Comparison of ENCODE assay signal across 31 cellular contexts in the genomic region with DNA sequence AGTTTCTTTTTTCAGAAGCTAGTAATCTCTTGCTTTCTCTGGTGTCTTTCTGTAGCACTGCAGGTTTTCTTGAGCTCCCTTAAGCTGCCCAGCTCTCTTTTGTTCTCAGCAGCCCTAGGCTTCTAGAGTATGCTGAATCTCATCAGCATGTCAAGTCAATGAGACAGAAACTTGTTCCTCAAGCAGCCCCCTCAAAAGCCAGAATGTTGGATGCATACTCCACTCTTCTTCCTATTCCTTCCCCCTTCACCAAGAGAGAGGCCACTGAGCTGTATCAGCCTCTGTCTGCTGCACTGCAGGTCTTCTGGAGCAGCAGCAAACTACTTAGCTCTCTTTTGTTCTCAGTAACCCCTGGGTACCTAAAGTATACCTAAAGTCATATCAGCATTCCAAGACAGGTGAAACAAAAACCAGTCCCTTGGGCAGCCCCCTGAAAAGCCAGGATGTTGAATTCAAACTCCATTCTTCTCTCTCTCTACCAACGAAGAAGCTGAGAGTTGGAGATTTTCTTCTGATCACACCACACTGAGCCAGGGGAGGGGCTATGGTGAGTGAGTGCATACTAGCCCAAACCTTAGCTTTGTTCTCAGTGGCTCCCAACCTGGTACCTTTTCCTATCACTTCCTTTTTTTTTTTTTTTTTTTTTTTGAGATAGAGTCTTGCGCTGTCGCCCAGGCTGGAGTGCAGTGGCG.
DNase-seq lines count a peak whose midpoint lies in the region; ATAC-seq and TF ChIP-seq lines count a peak whose summit lies in the region.
"Had no signal": no experiment of that assay in that cellular context is flagged by ENCODE, and none has a peak within 500 bp of the region (broad histone marks: within the 10 kb centered on the region; RNA-seq: fewer than 3 reads in every experiment).

No MANE protein-coding gene starts in this region.

- H3K4ac ChIP-seq in neuronal stem cell (ENCODE audit: low read length), result no peak overlapping the region

- H3K23ac ChIP-seq in neuronal stem cell (ENCODE audit: low read depth, low read length, poor library complexity), result no peak overlapping the region

- no peak overlapping the region for H3K14ac ChIP-seq in neuronal stem cell (ENCODE audit: low read length)

- no peak overlapping the region for H3K4me2 ChIP-seq in neuronal stem cell (ENCODE audit: insufficient read depth, low read length, poor library complexity, severe bottlenecking)
- H3K4me2 ChIP-seq: BLaER1 had no signal

- H3K36me3 ChIP-seq in H7 (replicated peaks; ENCODE audit: control insufficient read depth, insufficient read depth, low read length), result no peaks in the 10 kb centered on the region
- H3K36me3 ChIP-seq in neuronal stem cell (replicated peaks in 1 of 2; ENCODE audit: control insufficient read depth in 2 of 2, insufficient read depth in 2 of 2, low read length in 2 of 2), result no peaks in the 10 kb centered on the region
- H3K36me3 ChIP-seq: BLaER1, colonic mucosa, HAP-1, SJSA1, upper lobe of left lung had no signal

- H3K18ac ChIP-seq in neuronal stem cell (ENCODE audit: low read length), result no peak overlapping the region

- no peaks in the 10 kb centered on the region for H3K79me1 ChIP-seq in neuronal stem cell (ENCODE audit: low read depth, low read length)

- no peak for TF ChIP-seq CTCF in VCaP (conservative IDR thresholded peaks at IDR 0.05)

- no peak overlapping the region for H2AK5ac ChIP-seq in neuronal stem cell (ENCODE audit: low read depth, low read length)

- peak; percentile 65 for DNase-seq in H7
- peak; percentile 63 for DNase-seq in iPS DF 19.7 (ENCODE audit: low read depth, low spot score)
- DNase-seq in neuronal stem cell (ENCODE audit: low spot score), result peak; percentile 60
- DNase-seq in stimulated activated CD4-positive, alpha-beta T cell treated with anti-CD3 and anti-CD28 coated beads, Interleukin-2, amount 100 ng/mL, for 48 hours, result no peak
- DNase-seq in DMS 273 (lab: John Stamatoyannopoulos, UW; ENCODE audit: unreplicated experiment), result no peak
- DNase-seq: activated B cell treated with CpG ODN at 0.5 μM for 24 hours; activated CD4-positive, alpha-beta T cell treated with anti-CD3 and anti-CD28 coated beads, Interleukin-2, amount 10 ng/mL, durations not matched to agents 7 days and 5 days; activated effector memory CD4-positive, alpha-beta T cell treated with anti-CD3 and anti-CD28 coated beads, Interleukin-2, amount 50 U/mL, for 16 hours; activated naive CD8-positive, alpha-beta T cell treated with anti-CD3 and anti-CD28 coated beads for 36 hours; activated T-cell treated with anti-CD3 and anti-CD28 coated beads, Interleukin-2, amount 50 U/mL, for 24 hours; aorta; colonic mucosa; DMS53; effector memory CD8-positive, alpha-beta T cell; erythroblast; mammary epithelial cell; NCI-H1092; NCI-H1694; NCI-H446; NCI-H748 treated with DMSO at 0.1 percent for 48 hours; retina; RPMI8226; stimulated activated naive CD4-positive, alpha-beta T cell; T1000 had no signal

- H3K4me1 ChIP-seq in neuronal stem cell (ENCODE audit: control insufficient read depth in 2 of 2, insufficient read depth in 1 of 2, low read depth in 1 of 2, low read length in 2 of 2), result peaks cover 2 to 6% of the 10 kb centered on the region in 2 donors
- H3K4me1 ChIP-seq: BLaER1, colonic mucosa, HAP-1, parathyroid adenoma, SJSA1, upper lobe of left lung had no signal

- H2BK15ac ChIP-seq in neuronal stem cell (ENCODE audit: low read length), result no peak overlapping the region

- no peak overlapping the region for H2BK120ac ChIP-seq in neuronal stem cell (ENCODE audit: low read depth, low read length)

- H3K9ac ChIP-seq in neuronal stem cell (ENCODE audit: low read depth, low read length, poor library complexity), result no peak overlapping the region
- H3K9ac ChIP-seq: BLaER1, parathyroid adenoma had no signal

- no peak overlapping the region for H4K8ac ChIP-seq in neuronal stem cell (ENCODE audit: low read depth, low read length)

- H4K91ac ChIP-seq in neuronal stem cell (ENCODE audit: low read depth, low read length, poor library complexity), result no peak overlapping the region

- H3K27ac ChIP-seq in VCaP (peak overlapping the region; percentile 42), neuronal stem cell (replicated peaks; ENCODE audit: low read length) (peak overlapping the region; percentile 97)
- H3K27ac ChIP-seq: BLaER1, colonic mucosa, parathyroid adenoma, SJSA1, upper lobe of left lung had no signal

- ATAC-seq in GM21447 (IDR thresholded peaks at IDR 0.05; ENCODE audit: unreplicated experiment), result no peak
- ATAC-seq: effector memory CD8-positive, alpha-beta T cell had no signal

- peak overlapping the region; percentile 43 for H2AFZ ChIP-seq in neuronal stem cell (ENCODE audit: low read length)
- H2AFZ ChIP-seq: parathyroid adenoma had no signal

- H2BK5ac ChIP-seq in neuronal stem cell (ENCODE audit: low read length), result no peak overlapping the region

- no CpG with 5 or more reads among the region's 4 CpGs for WGBS in neuronal stem cell (ENCODE audit: extremely low coverage in 2 of 2, insufficient read length in 2 of 2, insufficient replicate concordance in 1 of 2), 2 donors

- no peak overlapping the region for H3K4me3 ChIP-seq in H7 (ENCODE audit: insufficient read depth, low read depth, low read length)
- no peak overlapping the region for H3K4me3 ChIP-seq in neuronal stem cell (ENCODE audit: low read length in 2 of 2)
- H3K4me3 ChIP-seq: BLaER1, colonic mucosa, HAP-1, SJSA1, upper lobe of left lung had no signal

- H3K27me3 ChIP-seq in H7 (ENCODE audit: control insufficient read depth, insufficient read depth, low read length), result no peaks in the 10 kb centered on the region
- no peaks in the 10 kb centered on the region for H3K27me3 ChIP-seq in neuronal stem cell (ENCODE audit: control insufficient read depth in 3 of 3, insufficient read depth in 3 of 3, low read depth in 1 of 3, low read length in 3 of 3)
- H3K27me3 ChIP-seq: BLaER1, colonic mucosa, SJSA1, upper lobe of left lung had no signal

- no peak overlapping the region for H2BK12ac ChIP-seq in neuronal stem cell (ENCODE audit: low read length)

- no peaks in the 10 kb centered on the region for H3K9me3 ChIP-seq in neuronal stem cell (replicated peaks in 1 of 2; ENCODE audit: control insufficient read depth in 2 of 2, insufficient read depth in 1 of 2, low read depth in 1 of 2, low read length in 2 of 2)
- H3K9me3 ChIP-seq: BLaER1, colonic mucosa, HAP-1, SJSA1, upper lobe of left lung had no signal

Comparison
In these comparisons a context has a peak if more than half of its experiments do, and no peak if none do; other contexts are left out.
1. DNase-seq: peak in H7 (single experiment), iPS DF 19.7 (single experiment) and neuronal stem cell (single experiment); none in stimulated activated CD4-positive, alpha-beta T cell treated with anti-CD3 and anti-CD28 coated beads, Interleukin-2, amount 100 ng/mL, for 48 hours (0 of 2) and DMS 273 (single experiment).